9 cellular contexts compared by ENCODE assay signal in genomic region chr2:131471624-131472023, GRCh38. TPM values are rescaled to one million over a fixed set of nuclear protein-coding genes. Genes with fewer than 3 reads are reported as not detected.
"Had no signal": no experiment of that assay in that cellular context is flagged by ENCODE, and none has a peak within 500 bp of the region (broad histone marks: within the 10 kb centered on the region; RNA-seq: fewer than 3 reads in every experiment).

No MANE protein-coding gene starts in this region.

RNA-seq across cellular contexts. Expression of gene TUBA3D, which starts 4.3 kb away (rescaled TPM):
- total RNA-seq: ascending aorta; dermis blood vessel endothelial cell; lower lobe of right lung; mucosa of gallbladder; naive thymus-derived CD8-positive, alpha-beta T cell; omental fat pad; posterior vena cava; renal cortical epithelial cell; ureter had no signal
- polyA plus RNA-seq: naive thymus-derived CD8-positive, alpha-beta T cell had no signal
